ENCODE assay signal across 29 cellular contexts in genomic region chr2:232850039-232850438, GRCh38. TPM values are rescaled to one million over a fixed set of nuclear protein-coding genes. Genes with fewer than 3 reads are reported as not detected.
DNase-seq lines count a peak whose midpoint lies in the region; ATAC-seq and TF ChIP-seq lines count a peak whose summit lies in the region.
"Had no signal": no experiment of that assay in that cellular context is flagged by ENCODE, and none has a peak within 500 bp of the region (broad histone marks: within the 10 kb centered on the region; RNA-seq: fewer than 3 reads in every experiment).

No MANE protein-coding gene starts in this region.

- H3K4me3 Mint-ChIP-seq in activated T-cell treated with anti-CD3 and anti-CD28 coated beads, Interleukin-2, amount 50 U/mL, for 24 hours: no peak overlapping the region
- no peak overlapping the region for H3K4me3 Mint-ChIP-seq in activated T-cell treated with anti-CD3 and anti-CD28 coated beads, Interleukin-2, amount 50 U/mL, for 72 hours
- H3K4me3 Mint-ChIP-seq in endodermal cell: no peak overlapping the region
- H3K4me3 Mint-ChIP-seq: CD4-positive, alpha-beta memory T cell; GM23338; H9; IgD-negative memory B cell had no signal

- H3K4me1 ChIP-seq in endodermal cell (ENCODE audit: control insufficient read depth, insufficient read depth, low read length) (no peaks in the 10 kb centered on the region), testis (peaks cover 21% of the 10 kb centered on the region)
- H3K4me1 ChIP-seq: Caco-2 had no signal

- no peaks in the 10 kb centered on the region for H3K27me3 Mint-ChIP-seq in activated T-cell treated with anti-CD3 and anti-CD28 coated beads, Interleukin-2, amount 50 U/mL, for 24 hours
- H3K27me3 Mint-ChIP-seq in activated T-cell treated with anti-CD3 and anti-CD28 coated beads, Interleukin-2, amount 50 U/mL, for 72 hours (ENCODE audit: low read depth): no peaks in the 10 kb centered on the region
- H3K27me3 Mint-ChIP-seq in endodermal cell (ENCODE audit: insufficient read depth): no peaks in the 10 kb centered on the region
- H3K27me3 Mint-ChIP-seq: CD4-positive, alpha-beta memory T cell; IgD-negative memory B cell had no signal

- H3K4me1 Mint-ChIP-seq in activated T-cell treated with anti-CD3 and anti-CD28 coated beads, Interleukin-2, amount 50 U/mL, for 24 hours (ENCODE audit: low read depth): peaks cover 8% of the 10 kb centered on the region
- H3K4me1 Mint-ChIP-seq in activated T-cell treated with anti-CD3 and anti-CD28 coated beads, Interleukin-2, amount 50 U/mL, for 72 hours (ENCODE audit: low read depth): no peaks in the 10 kb centered on the region
- no peaks in the 10 kb centered on the region for H3K4me1 Mint-ChIP-seq in endodermal cell
- H3K4me1 Mint-ChIP-seq: CD4-positive, alpha-beta memory T cell; GM23338; H9; IgD-negative memory B cell had no signal

- no peak for TF ChIP-seq CTCF in endodermal cell (conservative IDR thresholded peaks at IDR 0.05)
- no peak for TF ChIP-seq CTCF in testis (IDR thresholded peaks at IDR 0.05)

- H3K36me3 ChIP-seq in endodermal cell (ENCODE audit: control insufficient read depth, insufficient read depth, low read length) (peaks cover 86% of the 10 kb centered on the region), testis (ENCODE audit: low read depth, missing control alignments) (no peaks in the 10 kb centered on the region)

- H3K9me3 ChIP-seq in endodermal cell (ENCODE audit: control insufficient read depth, low read length): no peaks in the 10 kb centered on the region
- H3K9me3 ChIP-seq in testis: no peaks in the 10 kb centered on the region
- H3K9me3 ChIP-seq: Caco-2, SJSA1 had no signal

- ATAC-seq in activated T-cell treated with anti-CD3 and anti-CD28 coated beads, Interleukin-2, amount 50 U/mL, for 72 hours (replicated peaks in 1 of 2): no peak
- no peak for ATAC-seq in GM21529 (IDR thresholded peaks at IDR 0.05; ENCODE audit: unreplicated experiment)
- ATAC-seq: GM12878, GM23338, Right ventricle myocardium inferior had no signal

- peak overlapping the region; percentile 60 for H3K27ac Mint-ChIP-seq in activated T-cell treated with anti-CD3 and anti-CD28 coated beads, Interleukin-2, amount 50 U/mL, for 24 hours
- H3K27ac Mint-ChIP-seq in activated T-cell treated with anti-CD3 and anti-CD28 coated beads, Interleukin-2, amount 50 U/mL, for 72 hours: no peak overlapping the region
- H3K27ac Mint-ChIP-seq in endodermal cell: peak overlapping the region; percentile 30
- H3K27ac Mint-ChIP-seq: GM23338, H9 had no signal

- intact Hi-C loops in testis (cut with DNase I; ENCODE audit: low total_unique reads): loop anchor here (5.0 kb wide), 1 partner anchor 402 kb away; the partner anchor contains the start of gene ATG16L1

- H3K27ac ChIP-seq in endodermal cell (ENCODE audit: low read depth, low read length) (no peak overlapping the region), testis (peak overlapping the region; percentile 67 to 75)
- H3K27ac ChIP-seq: KMS-11, PC-9, SJSA1 had no signal

- TF ChIP-seq POLR2A in testis (IDR thresholded peaks at IDR 0.05): no peak

- H3K9me3 Mint-ChIP-seq in activated T-cell treated with anti-CD3 and anti-CD28 coated beads, Interleukin-2, amount 50 U/mL, for 24 hours: no peaks in the 10 kb centered on the region
- no peaks in the 10 kb centered on the region for H3K9me3 Mint-ChIP-seq in activated T-cell treated with anti-CD3 and anti-CD28 coated beads, Interleukin-2, amount 50 U/mL, for 72 hours
- no peaks in the 10 kb centered on the region for H3K9me3 Mint-ChIP-seq in endodermal cell
- H3K9me3 Mint-ChIP-seq: CD4-positive, alpha-beta memory T cell; GM23338; H9; IgD-negative memory B cell had no signal

- 80 to 98% methylated on average over 1 to 3 of the region's 3 CpGs for WGBS in endodermal cell (ENCODE audit: insufficient coverage in 1 of 2, insufficient read length in 1 of 2), 2 experiments
- 63 to 65% methylated on average over 3 of the region's 3 CpGs for WGBS in testis, 2 donors

- peaks cover 93% of the 10 kb centered on the region for H3K36me3 Mint-ChIP-seq in activated T-cell treated with anti-CD3 and anti-CD28 coated beads, Interleukin-2, amount 50 U/mL, for 24 hours (ENCODE audit: low read depth)
- peaks cover 5 to 19% of the 10 kb centered on the region in 2 donors for H3K36me3 Mint-ChIP-seq in activated T-cell treated with anti-CD3 and anti-CD28 coated beads, Interleukin-2, amount 50 U/mL, for 72 hours (ENCODE audit: insufficient read depth in 2 of 2)
- H3K36me3 Mint-ChIP-seq in endodermal cell (ENCODE audit: low read depth): peaks cover 66% of the 10 kb centered on the region

- no peak overlapping the region for H3K9ac ChIP-seq in endodermal cell (ENCODE audit: extremely low read depth, low read length, poor library complexity, severe bottlenecking)
- H3K9ac ChIP-seq: KMS-11 had no signal

- no peak for DNase-seq in activated T-cell treated with anti-CD3 and anti-CD28 coated beads, Interleukin-2, amount 50 U/mL, for 24 hours
- no peak for DNase-seq in activated T-cell treated with anti-CD3 and anti-CD28 coated beads, Interleukin-2, amount 50 U/mL, for 72 hours
- DNase-seq in COLO829 (ENCODE audit: low spot score): peak; percentile 8
- no peak for DNase-seq in endodermal cell
- peak; percentile 53 for DNase-seq in testis
- no peak for DNase-seq in MV-4-11 (lab: John Stamatoyannopoulos, UW)
- DNase-seq: C1 segment of cervical spinal cord; Caco-2; CD4-positive, alpha-beta memory T cell; DMS 273 treated with DMSO at 0.1 percent for 48 hours; DMS79; EL; GDM1; H9; MM.1S; NCI-H1048; NCI-H1417; NCI-H1694; NCI-H2029 treated with DMSO at 0.1 percent for 48 hours; NCI-H2227 treated with DMSO at 0.1 percent for 48 hours; NCI-H526 treated with DMSO at 0.1 percent for 48 hours; PC-9 had no signal

- H3K4me3 ChIP-seq in endodermal cell (ENCODE audit: low read length) (no peak overlapping the region), testis (no peak overlapping the region)
- H3K4me3 ChIP-seq: GM12878, GM23338, PC-9, SJSA1 had no signal

- H3K27me3 ChIP-seq in endodermal cell (ENCODE audit: control insufficient read depth, insufficient read depth, low read length, poor library complexity, severe bottlenecking): no peaks in the 10 kb centered on the region
- no peaks in the 10 kb centered on the region for H3K27me3 ChIP-seq in testis
- H3K27me3 ChIP-seq: SJSA1 had no signal

RNA-seq across cellular contexts. Expression of gene SNORC, which starts 20.0 kb away (rescaled TPM):
- total RNA-seq in activated T-cell treated with anti-CD3 and anti-CD28 coated beads, Interleukin-2, amount 50 U/mL, for 72 hours: 1 to 10 TPM; 4.0 to 4.1 TPM
- total RNA-seq in endodermal cell (1 to 10 TPM; 3.6 to 5.0 TPM), testis (10 to 100 TPM; 14.5 to 15.9 TPM)
- 1.00 TPM for polyA plus RNA-seq in endodermal cell (2013, experiment 1 of 2)
- 0.66 TPM for polyA plus RNA-seq in endodermal cell (2013, experiment 2 of 2)
- polyA plus RNA-seq in testis (ENCODE audit: insufficient read depth, low read depth, low replicate concordance): 7.3 TPM
- polyA plus RNA-seq: IgD-negative memory B cell had no signal

Comparison
In these comparisons a context has a peak if more than half of its experiments do, and no peak if none do; other contexts are left out.
1. DNase-seq: peak in COLO829 (single experiment) and testis (single experiment); none in activated T-cell treated with anti-CD3 and anti-CD28 coated beads, Interleukin-2, amount 50 U/mL, for 24 hours (single experiment), activated T-cell treated with anti-CD3 and anti-CD28 coated beads, Interleukin-2, amount 50 U/mL, for 72 hours (0 of 2), endodermal cell (single experiment) and MV-4-11 (single experiment).